1 cellular context compared by ENCODE assay signal in genomic region chr5:19554524-19554923, GRCh38.
TF ChIP-seq lines count a peak whose summit lies in the region.

No MANE protein-coding gene starts in this region.

TF ChIP-seq in GM23338, 12 proteins besides CTCF, POLR2A, EP300 and RAD21 (continued from another document):
- TF ChIP-seq ZNF462 (CRISPR knock-in tag; IDR thresholded peaks at IDR 0.05): no peak
- no peak for TF ChIP-seq NANOG (IDR thresholded peaks at IDR 0.05; ENCODE audit: borderline replicate concordance)
- no peak for TF ChIP-seq REST (IDR thresholded peaks at IDR 0.05; ENCODE audit: unreplicated experiment)
- no peak for TF ChIP-seq EZH2 (IDR thresholded peaks at IDR 0.05; ENCODE audit: low read depth, unreplicated experiment)
- TF ChIP-seq CREB1 (CRISPR knock-in tag; IDR thresholded peaks at IDR 0.05; ENCODE audit: low read depth): no peak
- TF ChIP-seq JUNB (IDR thresholded peaks at IDR 0.05; ENCODE audit: unreplicated experiment): no peak
- no peak for TF ChIP-seq ZNF114 (CRISPR knock-in tag; IDR thresholded peaks at IDR 0.05)
- TF ChIP-seq ETS1 (IDR thresholded peaks at IDR 0.05): no peak
- TF ChIP-seq EZH2phosphoT487 (IDR thresholded peaks at IDR 0.05; ENCODE audit: unreplicated experiment): no peak
- TF ChIP-seq POLR2AphosphoS5 (IDR thresholded peaks at IDR 0.05; ENCODE audit: low read depth): no peak
- TF ChIP-seq ZNF331 (CRISPR knock-in tag; IDR thresholded peaks at IDR 0.05; ENCODE audit: low read depth): no peak
